Comparison of ENCODE assay signal across 29 cellular contexts in genomic region chr15:28110416-28110975, GRCh38. TPM values are rescaled to one million over a fixed set of nuclear protein-coding genes. Genes with fewer than 3 reads are reported as not detected.
DNase-seq lines count a peak whose midpoint lies in the region; ATAC-seq, FAIRE-seq and TF ChIP-seq lines count a peak whose summit lies in the region.
"Had no signal": no experiment of that assay in that cellular context is flagged by ENCODE, and none has a peak within 500 bp of the region (broad histone marks: within the 10 kb centered on the region; RNA-seq: fewer than 3 reads in every experiment).

No MANE protein-coding gene starts in this region.

- H3K4me3 ChIP-seq in thoracic aorta, result peak overlapping the region; percentile 16
- no peak overlapping the region for H3K4me3 ChIP-seq in kidney (ENCODE audit: low read length in 2 of 2)
- H3K4me3 ChIP-seq: BLaER1, MG63, prostate gland, smooth muscle cell had no signal

- peak; percentile 21 for DNase-seq in activated CD8-positive, alpha-beta memory T cell treated with anti-CD3 and anti-CD28 coated beads for 24 hours
- no peak for DNase-seq in activated CD8-positive, alpha-beta memory T cell treated with anti-CD3 and anti-CD28 coated beads, Interleukin-2, amount 50 U/mL, for 4 hours
- DNase-seq in activated CD8-positive, alpha-beta memory T cell treated with anti-CD3 and anti-CD28 coated beads, Interleukin-2, amount 50 U/mL, for 48 hours, result peak; percentile 20
- peak; percentile 50 for DNase-seq in fibroblast of gingiva (ENCODE audit: low read depth)
- DNase-seq in thoracic aorta (ENCODE audit: low spot score), result no peak
- DNase-seq in kidney, result no peak
- DNase-seq: activated CD4-positive, alpha-beta T cell treated with anti-CD3 and anti-CD28 coated beads for 4 hours; anterior cingulate cortex; Calu3; GDM1; kidney glomerular epithelial cell; mesendoderm; MG63; NCI-H1694; NCI-H2227 treated with DMSO at 0.1 percent for 48 hours; nephron progenitor cell; NK-92 treated with Interleukin-12 subunit alpha and Interleukin-12 subunit beta, amount 100 ng/mL, for 24 hours; stimulated activated CD4-positive, alpha-beta T cell treated with anti-CD3 and anti-CD28 coated beads, Interleukin-4, amount 100 ng/mL, for 1 hour; stimulated activated naive CD8-positive, alpha-beta T cell treated with anti-CD3 and anti-CD28 coated beads, Interleukin-15, amount 100 ng/mL, for 72 hours; SW 1271 had no signal

- ATAC-seq in thoracic aorta (ENCODE audit: insufficient number of reproducible peaks, low FRiP score, low read depth) (peak; percentile 53), GM18502 (IDR thresholded peaks at IDR 0.05; ENCODE audit: poor library complexity, unreplicated experiment) (no peak), GM18861 (IDR thresholded peaks at IDR 0.05; ENCODE audit: unreplicated experiment) (no peak)
- ATAC-seq: stimulated activated naive CD8-positive, alpha-beta T cell treated with anti-CD3 and anti-CD28 coated beads, Interleukin-15, amount 100 ng/mL, for 72 hours had no signal

- no peak overlapping the region for H3K9ac ChIP-seq in kidney (ENCODE audit: low read length in 2 of 2)
- H3K9ac ChIP-seq: BLaER1 had no signal

- H3K4me1 ChIP-seq in thoracic aorta (ENCODE audit: control insufficient read depth in 1 of 2, low read depth in 2 of 2), result peaks cover 9 to 43% of the 10 kb centered on the region in 2 donors
- H3K4me1 ChIP-seq in kidney (ENCODE audit: control insufficient read depth in 1 of 2, insufficient read depth in 1 of 2, low read depth in 1 of 2, low read length in 2 of 2), result peaks cover 0 to 11% of the 10 kb centered on the region in 2 donors

- H3K36me3 ChIP-seq in thoracic aorta, result peaks cover 32% of the 10 kb centered on the region
- H3K36me3 ChIP-seq in kidney (ENCODE audit: control insufficient read depth in 1 of 2, insufficient read depth in 2 of 2, low read length in 2 of 2), result peaks cover 21 to 33% of the 10 kb centered on the region in 2 donors

- FAIRE-seq in kidney (lab: Jason Lieb, UNC), result no peak
- FAIRE-seq: A204.1, TTC549 had no signal

- H3K27ac ChIP-seq in thoracic aorta, result peak overlapping the region; percentile 78 to 82
- no peak overlapping the region for H3K27ac ChIP-seq in kidney (ENCODE audit: low read depth in 2 of 2, low read length in 2 of 2)
- H3K27ac ChIP-seq: BLaER1, prostate gland had no signal

- TF ChIP-seq CTCF in thoracic aorta (IDR thresholded peaks at IDR 0.05), result no peak
- no peak for TF ChIP-seq CTCF in kidney (IDR thresholded peaks at IDR 0.05; ENCODE audit: borderline replicate concordance, extremely low read depth, insufficient read depth)

- intact Hi-C loops in kidney (cut with DNase I), result no loop called here

- H3K9me3 ChIP-seq in thoracic aorta (no peaks in the 10 kb centered on the region), kidney (ENCODE audit: control insufficient read depth in 1 of 2, low read length in 2 of 2) (no peaks in the 10 kb centered on the region)
- H3K9me3 ChIP-seq: BLaER1, MG63, prostate gland had no signal

- H3K27me3 ChIP-seq in thoracic aorta (replicated peaks; ENCODE audit: insufficient read depth), result no peaks in the 10 kb centered on the region
- H3K27me3 ChIP-seq: MG63 had no signal

RNA-seq across cellular contexts. Expression of gene OCA2, which starts 11.4 kb away (rescaled TPM):
- total RNA-seq in thoracic aorta (10 to 100 TPM in 1 of 2 donors, 1 to 10 TPM in 1; 8.0 to 14.8 TPM), kidney (2.5 TPM)
- 0.45 TPM for polyA plus RNA-seq in kidney (ENCODE audit: insufficient read depth, low read depth, low replicate concordance)
- total RNA-seq: Calu3, RPMI7951, smooth muscle cell had no signal
- polyA plus RNA-seq: IgD-negative memory B cell had no signal

Comparison
In these comparisons a context has a peak if more than half of its experiments do, and no peak if none do; other contexts are left out.
1. DNase-seq: peak in activated CD8-positive, alpha-beta memory T cell treated with anti-CD3 and anti-CD28 coated beads for 24 hours (single experiment), activated CD8-positive, alpha-beta memory T cell treated with anti-CD3 and anti-CD28 coated beads, Interleukin-2, amount 50 U/mL, for 48 hours (single experiment) and fibroblast of gingiva (single experiment); none in activated CD8-positive, alpha-beta memory T cell treated with anti-CD3 and anti-CD28 coated beads, Interleukin-2, amount 50 U/mL, for 4 hours (single experiment), thoracic aorta (single experiment) and kidney (single experiment).
2. H3K27ac ChIP-seq: peak in thoracic aorta (2 of 2); none in kidney (0 of 2).